ENCODE assay signal across 8 cellular contexts in the genomic region with DNA sequence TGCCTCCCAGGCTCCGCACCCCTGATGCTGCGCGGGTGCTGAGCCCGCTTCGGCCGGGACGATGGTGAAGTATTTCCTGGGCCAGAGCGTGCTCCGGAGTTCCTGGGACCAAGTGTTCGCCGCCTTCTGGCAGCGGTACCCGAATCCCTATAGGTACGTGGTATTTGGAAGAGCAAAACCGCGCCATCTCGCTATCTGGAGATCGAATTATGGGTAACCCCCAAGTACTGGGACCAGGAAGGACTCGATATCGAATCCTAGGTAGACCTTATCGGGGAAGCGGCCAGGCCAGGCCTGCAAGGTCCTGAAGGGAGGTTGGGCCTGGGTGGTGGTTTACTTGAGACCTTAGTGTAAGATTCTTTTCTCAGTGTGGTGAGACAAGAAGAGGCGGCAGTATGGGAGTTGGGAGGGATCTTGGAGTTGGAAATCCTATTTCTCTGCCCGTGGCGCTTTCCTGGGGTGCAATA. TPM values are rescaled to one million over a fixed set of nuclear protein-coding genes. Genes with fewer than 3 reads are reported as not detected.
DNase-seq lines count a peak whose midpoint lies in the region; ATAC-seq and TF ChIP-seq lines count a peak whose summit lies in the region.

No MANE protein-coding gene starts in this region.

- H3K9ac ChIP-seq in BLaER1 treated with 17β-estradiol and CSF1 and Interleukin-3, amounts not matched to agents 10 nM and 100 nM: peak overlapping the region; percentile 89 to 98 (median 96)

- H4K20me1 ChIP-seq in BLaER1 treated with 17β-estradiol and CSF1 and Interleukin-3, amounts not matched to agents 10 nM and 100 nM: peaks cover 0 to 56% (median 15%) of the 10 kb centered on the region in 11 experiments; a peak in 12 of 22 replicates

- H3K4me1 ChIP-seq in BLaER1 treated with 17β-estradiol and CSF1 and Interleukin-3, amounts not matched to agents 10 nM and 100 nM: peaks cover 69 to 90% (median 74%) of the 10 kb centered on the region in 10 experiments
- peaks cover 35 to 45% of the 10 kb centered on the region in 2 donors for H3K4me1 ChIP-seq in thyroid gland

- ATAC-seq in HG02852 (IDR thresholded peaks at IDR 0.05; ENCODE audit: unreplicated experiment) (peak; percentile 3), left colon (peak; percentile 9), HG02763 (IDR thresholded peaks at IDR 0.05; ENCODE audit: unreplicated experiment) (no peak)

- no peaks in the 10 kb centered on the region for H3K27me3 ChIP-seq in BLaER1 treated with 17β-estradiol and CSF1 and Interleukin-3, amounts not matched to agents 10 nM and 100 nM
- no peaks in the 10 kb centered on the region for H3K27me3 ChIP-seq in thyroid gland

- peak in 1 of 2 donors; percentile 57 for DNase-seq in left colon
- DNase-seq in thyroid gland: peak in 1 of 2 donors; percentile 16
- DNase-seq in amniotic stem cell (lab: John Stamatoyannopoulos, UW): no peak
- no peak for DNase-seq in KG1 (lab: John Stamatoyannopoulos, UW)

- peak overlapping the region; percentile 96 to 100 (median 99) for H3K4me2 ChIP-seq in BLaER1 treated with 17β-estradiol and CSF1 and Interleukin-3, amounts not matched to agents 10 nM and 100 nM

- TF ChIP-seq POLR2A in thyroid gland (IDR thresholded peaks at IDR 0.05): no peak

- TF ChIP-seq CTCF in thyroid gland (IDR thresholded peaks at IDR 0.05): no peak

- no peaks in the 10 kb centered on the region for H3K9me3 ChIP-seq in BLaER1 treated with 17β-estradiol and CSF1 and Interleukin-3, amounts not matched to agents 10 nM and 100 nM (replicated peaks in 1 of 11)
- no peaks in the 10 kb centered on the region for H3K9me3 ChIP-seq in thyroid gland

- 0 to 2% methylated on average over 9 to 13 of the region's 25 CpGs for WGBS in thyroid gland, 2 donors

- intact Hi-C loops in left colon (cut with DNase I, micrococcal nuclease) (no loop called here), thyroid gland (cut with DNase I) (no loop called here)

- peak overlapping the region; percentile 90 to 100 (median 98) for H3K27ac ChIP-seq in BLaER1 treated with 17β-estradiol and CSF1 and Interleukin-3, amounts not matched to agents 10 nM and 100 nM
- peak overlapping the region; percentile 42 for H3K27ac ChIP-seq in angular gyrus (ENCODE audit: low read depth, low read length)
- H3K27ac ChIP-seq in thyroid gland: peak overlapping the region in 2 of 3 donors; percentile 61 to 75

- peak overlapping the region; percentile 87 to 97 (median 92) for H3K4me3 ChIP-seq in BLaER1 treated with 17β-estradiol and CSF1 and Interleukin-3, amounts not matched to agents 10 nM and 100 nM
- H3K4me3 ChIP-seq in thyroid gland (replicated peaks in 1 of 3): peak overlapping the region; percentile 9 to 90 (median 87)

- peaks cover 31 to 62% (median 51%) of the 10 kb centered on the region in 11 experiments for H3K36me3 ChIP-seq in BLaER1 treated with 17β-estradiol and CSF1 and Interleukin-3, amounts not matched to agents 10 nM and 100 nM
- peaks cover 7 to 16% of the 10 kb centered on the region in 2 donors for H3K36me3 ChIP-seq in thyroid gland

RNA-seq across cellular contexts. Expression of a gene that starts 0.4 kb away (rescaled TPM):
- total RNA-seq in left colon (100 to 1,000 TPM; 263 to 276 TPM), thyroid gland (10 to 100 TPM; 52.8 to 83.2 (median 57.9) TPM)

RNA-seq across cellular contexts. Expression of a gene that starts 0.4 kb away (rescaled TPM):
- total RNA-seq in left colon (10 to 100 TPM; 30.4 to 34.5 TPM), thyroid gland (10 to 100 TPM; 18.7 to 53.3 (median 26.3) TPM)

RNA-seq across cellular contexts. Expression of a gene that starts 7.7 kb away (rescaled TPM):
- 10 to 100 TPM in 1 of 2 donors, 1 to 10 TPM in 1; 8.3 to 12.9 TPM for total RNA-seq in left colon
- total RNA-seq in thyroid gland: 10 to 100 TPM in 1 of 4 donors, 1 to 10 TPM in 3; 2.0 to 11.7 (median 7.8) TPM

RNA-seq across cellular contexts. Expression of a gene that starts 47.5 kb away (rescaled TPM):
- total RNA-seq in left colon (100 to 1,000 TPM; 139 to 141 TPM), thyroid gland (100 to 1,000 TPM; 309 to 465 (median 383) TPM)

RNA-seq across cellular contexts. Expression of a gene that starts 53.8 kb away (rescaled TPM):
- 10 to 100 TPM in 1 of 2 donors, 1 to 10 TPM in 1; 5.6 to 12.0 TPM for total RNA-seq in left colon
- total RNA-seq in thyroid gland: 10 to 100 TPM; 22.9 to 42.7 (median 26.7) TPM

Comparison
In these comparisons a context has a peak if more than half of its experiments do, and no peak if none do; other contexts are left out.
1. H3K27ac ChIP-seq: peak in every context shown above with its lines; median percentile 98 in BLaER1 treated with 17β-estradiol and CSF1 and Interleukin-3, amounts not matched to agents 10 nM and 100 nM; 68 in thyroid gland; 42 in angular gyrus.